8 cellular contexts compared by ENCODE assay signal in genomic region chr16:14486520-14487303, GRCh38.
DNase-seq lines count a peak whose midpoint lies in the region; ATAC-seq lines count a peak whose summit lies in the region.

No MANE protein-coding gene starts in this region.

- peak overlapping the region; percentile 58 for H3K27ac ChIP-seq in SJSA1
- H3K27ac ChIP-seq in esophagus (ENCODE audit: low read depth in 2 of 2, low read length in 1 of 2) = peak overlapping the region; percentile 26 to 82

- H3K27me3 ChIP-seq in SJSA1 (replicated peaks) = no peaks in the 10 kb centered on the region
- no peaks in the 10 kb centered on the region for H3K27me3 ChIP-seq in esophagus (ENCODE audit: control insufficient read depth in 1 of 2, insufficient read depth in 2 of 2, low read length in 2 of 2)

- H3K4me3 ChIP-seq in SJSA1 (peak overlapping the region; percentile 27), esophagus (ENCODE audit: low read depth in 1 of 2, low read length in 2 of 2) (peak overlapping the region; percentile 17 to 41)

- WGBS in esophagus, 2 donors = 17 to 21% methylated on average over 20 of the region's 20 CpGs

- no peak for ATAC-seq in HG03045 (IDR thresholded peaks at IDR 0.05; ENCODE audit: unreplicated experiment)
- ATAC-seq in HG03521 (IDR thresholded peaks at IDR 0.05; ENCODE audit: unreplicated experiment) = no peak

- DNase-seq in HK-2 (ENCODE audit: unreplicated experiment) (peak; percentile 59), SJSA1 (ENCODE audit: low read depth in 1 of 2, low spot score in 2 of 2) (peak; percentile 84 to 86), middle frontal gyrus (ENCODE audit: extremely low spot score, low spot score) (peak; percentile 72), NCI-H345 treated with DMSO at 0.1 percent for 48 hours (lab: John Stamatoyannopoulos, UW; ENCODE audit: unreplicated experiment) (no peak), NCI-H1092 (lab: John Stamatoyannopoulos, UW) (no peak)

- H3K36me3 ChIP-seq in SJSA1 = peaks cover 3% of the 10 kb centered on the region; the same call in 1 of the 2 replicates
- no peaks in the 10 kb centered on the region for H3K36me3 ChIP-seq in esophagus (ENCODE audit: control insufficient read depth in 2 of 2, insufficient read depth in 2 of 2, low read length in 1 of 2)

- H3K4me1 ChIP-seq in SJSA1 (replicated peaks) (peaks cover 34% of the 10 kb centered on the region), esophagus (ENCODE audit: control insufficient read depth in 2 of 2, insufficient read depth in 2 of 2, low read length in 1 of 2) (peaks cover 0 to 4% of the 10 kb centered on the region in 2 donors)

- H3K9me3 ChIP-seq in SJSA1 (replicated peaks) = no peaks in the 10 kb centered on the region
- H3K9me3 ChIP-seq in esophagus (ENCODE audit: control insufficient read depth in 2 of 2, insufficient read depth in 1 of 2, low read depth in 1 of 2, low read length in 1 of 2) = no peaks in the 10 kb centered on the region

Comparison
In these comparisons a context has a peak if more than half of its experiments do, and no peak if none do; other contexts are left out.
1. DNase-seq: peak in HK-2 (single experiment), SJSA1 (2 of 2) and middle frontal gyrus (single experiment); none in NCI-H345 treated with DMSO at 0.1 percent for 48 hours (single experiment) and NCI-H1092 (single experiment).